In the genomic region with DNA sequence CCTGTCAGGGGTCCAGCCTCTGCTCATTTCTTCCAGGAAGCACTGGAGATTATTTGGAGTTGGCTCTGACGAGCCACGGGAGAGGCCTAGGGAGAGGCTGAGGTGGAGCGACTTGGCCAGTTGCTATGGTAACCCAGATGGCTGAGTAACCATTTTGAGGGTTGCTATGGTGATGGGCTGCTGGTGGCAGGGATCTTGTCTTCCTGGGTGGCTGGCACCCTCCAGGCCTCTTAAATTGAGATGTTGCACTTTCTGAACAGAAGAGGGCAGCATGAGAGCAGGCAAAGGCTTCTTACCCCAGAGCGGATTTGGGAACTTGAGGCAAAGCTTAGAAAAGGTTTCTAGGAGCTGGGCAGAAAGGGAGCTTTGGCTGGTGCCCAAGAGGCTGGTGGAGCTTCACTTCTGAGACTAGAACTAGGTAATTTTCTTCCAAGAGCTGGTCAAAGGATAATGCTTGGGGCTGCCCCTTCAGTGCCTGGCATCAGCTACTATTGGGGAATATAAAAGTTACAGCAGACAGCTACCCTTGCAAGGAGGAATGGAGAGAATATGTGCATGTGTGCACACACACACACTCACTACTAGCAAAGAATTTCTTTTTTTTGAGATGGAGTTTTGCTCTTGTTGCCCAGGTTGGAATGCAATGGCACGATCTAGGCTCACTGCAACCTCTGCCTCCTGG, we compare ENCODE assay signal across 8 cellular contexts.
A peak's percentile ranks its signal among the peaks of the same experiment; 100 is the strongest.
DNase-seq lines count a peak whose midpoint lies in the region; ATAC-seq, FAIRE-seq and TF ChIP-seq lines count a peak whose summit lies in the region.

No MANE protein-coding gene starts in this region.

- H3K4me1 ChIP-seq in colonic mucosa (no peaks in the 10 kb centered on the region), HepG2 (ENCODE audit: insufficient read depth, low read length) (peaks cover 18% of the 10 kb centered on the region)

- no peaks in the 10 kb centered on the region for H3K36me3 ChIP-seq in colonic mucosa
- H3K36me3 ChIP-seq in HepG2 (replicated peaks in 1 of 2; ENCODE audit: control insufficient read depth in 1 of 2, insufficient read depth in 2 of 2, low read length in 2 of 2): no peaks in the 10 kb centered on the region

- H3K27ac Mint-ChIP-seq in activated CD4-positive, alpha-beta T cell treated with anti-CD3 and anti-CD28 coated beads, Interleukin-2, amount 10 ng/mL, durations not matched to agents 24 days and 14 days: peak overlapping the region; percentile 31

- peak; percentile 84 for TF ChIP-seq RAD21 in HepG2 (CRISPR knock-in tag; IDR thresholded peaks at IDR 0.05)

- H3K27me3 Mint-ChIP-seq in activated CD4-positive, alpha-beta T cell treated with anti-CD3 and anti-CD28 coated beads, Interleukin-2, amount 10 ng/mL, durations not matched to agents 24 days and 14 days: no peaks in the 10 kb centered on the region

- H3K9ac ChIP-seq in colonic mucosa (ENCODE audit: low read depth in 2 of 2, low read length in 2 of 2): no peak overlapping the region
- no peak overlapping the region for H3K9ac ChIP-seq in HepG2 (ENCODE audit: insufficient read depth, low read depth, low read length)

- FAIRE-seq in HepG2 (lab: Jason Lieb, UNC): peak; percentile 76

- in situ Hi-C loops in HepG2 (cut with HindIII; ENCODE audit: extremely low pct_ligation_motif_present, low pct_unique_long_range_greater_than_20kb): loop anchor here (25.0 kb wide), 1 partner anchor 439 kb away; no protein-coding TSS in a partner anchor

- TF ChIP-seq EP300 in HepG2 (IDR thresholded peaks at IDR 0.05; ENCODE audit: low read depth in 2 of 2, low read length in 2 of 2) (no peak), HepG2 (CRISPR knock-in tag; IDR thresholded peaks at IDR 0.05; ENCODE audit: borderline replicate concordance) (no peak)

- TF ChIP-seq CTCF in HFF-Myc (IDR thresholded peaks at IDR 0.05; ENCODE audit: low read depth, low read length, missing control alignments) (peak; percentile 67), colonic mucosa (IDR thresholded peaks at IDR 0.05) (peak; percentile 63), HepG2 (CRISPR knock-in tag; IDR thresholded peaks at IDR 0.05) (peak; percentile 83)

- H2AFZ ChIP-seq in HepG2 (ENCODE audit: low read length): no peak overlapping the region

- H3K9me3 ChIP-seq in colonic mucosa (no peaks in the 10 kb centered on the region), HepG2 (ENCODE audit: low read length) (no peaks in the 10 kb centered on the region)

- H3K4me2 ChIP-seq in HepG2 (ENCODE audit: low read depth, low read length): no peak overlapping the region

- BruUV-seq in HepG2 (replicated peaks; lab: Mats Ljungman, UMichigan): no TSS peak

- H3K27ac ChIP-seq in colonic mucosa (no peak overlapping the region), HepG2 (ENCODE audit: extremely low read length, insufficient read depth, low read length) (no peak overlapping the region)

- no peak overlapping the region for H3K4me3 Mint-ChIP-seq in activated CD4-positive, alpha-beta T cell treated with anti-CD3 and anti-CD28 coated beads, Interleukin-2, amount 10 ng/mL, durations not matched to agents 24 days and 14 days

- H4K20me1 ChIP-seq in HepG2 (ENCODE audit: insufficient read depth, low read length): no peaks in the 10 kb centered on the region

- no peaks in the 10 kb centered on the region for H3K27me3 ChIP-seq in colonic mucosa
- no peaks in the 10 kb centered on the region for H3K27me3 ChIP-seq in HepG2 (ENCODE audit: control insufficient read depth in 1 of 2, insufficient read depth in 2 of 2, low read length in 2 of 2)

- H3K4me3 ChIP-seq in HFF-Myc (replicated peaks; ENCODE audit: low read depth, low read length) (no peak overlapping the region), colonic mucosa (no peak overlapping the region), HepG2 (replicated peaks in 1 of 3; ENCODE audit: insufficient read depth in 1 of 3, low read depth in 2 of 3, low read length in 3 of 3) (no peak overlapping the region)

- peak; percentile 83 for ATAC-seq in HepG2
- no peak for ATAC-seq in HG03378 (IDR thresholded peaks at IDR 0.05; ENCODE audit: unreplicated experiment)

- H3K9me3 Mint-ChIP-seq in activated CD4-positive, alpha-beta T cell treated with anti-CD3 and anti-CD28 coated beads, Interleukin-2, amount 10 ng/mL, durations not matched to agents 24 days and 14 days: no peaks in the 10 kb centered on the region

- H3K79me2 ChIP-seq in HepG2 (ENCODE audit: insufficient read depth, low read length): no peaks in the 10 kb centered on the region

- H3K36me3 Mint-ChIP-seq in activated CD4-positive, alpha-beta T cell treated with anti-CD3 and anti-CD28 coated beads, Interleukin-2, amount 10 ng/mL, durations not matched to agents 24 days and 14 days (ENCODE audit: low read depth): no peaks in the 10 kb centered on the region

- peak in 11 of 14 donors; percentile 34 to 92 (median 61) for DNase-seq in C1 segment of cervical spinal cord (lab: John Stamatoyannopoulos, UW)
- peak; percentile 89 for DNase-seq in HFF-Myc (ENCODE audit: extremely low read depth, low read depth)
- peak; percentile 73 for DNase-seq in NCI-H524 treated with DMSO at 0.1 percent for 48 hours (lab: John Stamatoyannopoulos, UW)
- DNase-seq in activated CD4-positive, alpha-beta T cell treated with anti-CD3 and anti-CD28 coated beads, Interleukin-2, amount 10 ng/mL, durations not matched to agents 24 days and 14 days: peak; percentile 89
- DNase-seq in colonic mucosa: peak; percentile 61
- peak; percentile 65 for DNase-seq in HepG2 (ENCODE audit: low spot score)
- peak in 2 of 3 experiments; percentile 38 to 56 for DNase-seq in stimulated activated CD4-positive, alpha-beta T cell treated with anti-CD3 and anti-CD28 coated beads, TNF-alpha, amount 100 ng/mL, for 24 hours (ENCODE audit: low read depth in 3 of 3)

- intact Hi-C loops in activated CD4-positive, alpha-beta T cell treated with anti-CD3 and anti-CD28 coated beads, Interleukin-2, amount 10 ng/mL, durations not matched to agents 24 days and 14 days (cut with micrococcal nuclease): loop anchor here (1.0 kb wide), 1 partner anchor 441 kb away; no protein-coding TSS in a partner anchor
- intact Hi-C loops in colonic mucosa (cut with DNase I): loop anchor here (2.0 to 10.0 kb wide), 3 partner anchors 160 to 616 kb away; no protein-coding TSS in a partner anchor
- intact Hi-C loops in HepG2 (cut with micrococcal nuclease; ENCODE audit: unreplicated experiment): loop anchor here (1.0 to 5.0 kb wide), 2 partner anchors 160 to 439 kb away; no protein-coding TSS in a partner anchor

- no peak for TF ChIP-seq POLR2A in HepG2 (IDR thresholded peaks at IDR 0.05; ENCODE audit: insufficient read depth in 1 of 2, low read depth in 2 of 2, low read length in 2 of 2)

- CTCF ChIA-PET in HepG2 (lab: Yijun Ruan, JAX; ENCODE audit: low intra/inter-chr PET ratio, low total read pairs): interaction anchor here (1.6 to 3.1 kb wide), 2 partner anchors 93 to 160 kb away, joined by 6 to 27 read pairs; no protein-coding TSS in a partner anchor

- 5% methylated on average over 2 of the region's 5 CpGs for WGBS in HepG2 (ENCODE audit: low lambda C conversion rate)

- POLR2A ChIA-PET in HepG2 (lab: Yijun Ruan, JAX): interaction anchor here (1.3 kb wide), 1 partner anchor 171 kb away, joined by 3 read pairs; no protein-coding TSS in a partner anchor

- H3K4me1 Mint-ChIP-seq in activated CD4-positive, alpha-beta T cell treated with anti-CD3 and anti-CD28 coated beads, Interleukin-2, amount 10 ng/mL, durations not matched to agents 24 days and 14 days: peaks cover 20% of the 10 kb centered on the region

TF ChIP-seq in HepG2, 621 proteins besides CTCF, POLR2A, EP300 and RAD21:
- TF ChIP-seq RFX1 (IDR thresholded peaks at IDR 0.05) (peak; percentile 78), STAG1 (CRISPR knock-in tag; IDR thresholded peaks at IDR 0.05) (peak; percentile 92), CEBPG (CRISPR knock-in tag; IDR thresholded peaks at IDR 0.05) (0 out of 2 replicates have a peak, but pooled peaks have one; percentile 10), RFX3 (CRISPR knock-in tag; IDR thresholded peaks at IDR 0.05) (peak; percentile 68), SCMH1 (CRISPR knock-in tag; IDR thresholded peaks at IDR 0.05; ENCODE audit: borderline replicate concordance) (no peak), SMC3 (IDR thresholded peaks at IDR 0.05; ENCODE audit: low read length) (peak; percentile 87), XRCC5 (optimal IDR thresholded peaks at IDR 0.05; ENCODE audit: low read length) (peak; percentile 39), ZNF709 (CRISPR knock-in tag; IDR thresholded peaks at IDR 0.05) (no peak), MXI1 (IDR thresholded peaks at IDR 0.05; ENCODE audit: borderline replicate concordance, low read depth, low read length) (0 out of 3 replicates have a peak, but pooled peaks have one; percentile 28)
- TF ChIP-seq, protein P1, sequence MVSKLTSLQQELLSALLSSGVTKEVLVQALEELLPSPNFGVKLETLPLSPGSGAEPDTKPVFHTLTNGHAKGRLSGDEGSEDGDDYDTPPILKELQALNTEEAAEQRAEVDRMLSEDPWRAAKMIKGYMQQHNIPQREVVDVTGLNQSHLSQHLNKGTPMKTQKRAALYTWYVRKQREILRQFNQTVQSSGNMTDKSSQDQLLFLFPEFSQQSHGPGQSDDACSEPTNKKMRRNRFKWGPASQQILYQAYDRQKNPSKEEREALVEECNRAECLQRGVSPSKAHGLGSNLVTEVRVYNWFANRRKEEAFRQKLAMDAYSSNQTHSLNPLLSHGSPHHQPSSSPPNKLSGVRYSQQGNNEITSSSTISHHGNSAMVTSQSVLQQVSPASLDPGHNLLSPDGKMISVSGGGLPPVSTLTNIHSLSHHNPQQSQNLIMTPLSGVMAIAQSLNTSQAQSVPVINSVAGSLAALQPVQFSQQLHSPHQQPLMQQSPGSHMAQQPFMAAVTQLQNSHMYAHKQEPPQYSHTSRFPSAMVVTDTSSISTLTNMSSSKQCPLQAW (CRISPR knock-in tag; IDR thresholded peaks at IDR 0.05): no peak
